In genomic region chr15:55593019-55593418, GRCh38 we compare ENCODE assay signal across 9 cellular contexts. TPM values are rescaled to one million over a fixed set of nuclear protein-coding genes. Genes with fewer than 3 reads are reported as not detected.
DNase-seq lines count a peak whose midpoint lies in the region; ATAC-seq and TF ChIP-seq lines count a peak whose summit lies in the region.
"Not testable (repeated sequence)": the region's sequence is repeated elsewhere in the genome, so short reads cannot be mapped to it uniquely, and the experiment has no call there.
"Had no signal": no experiment of that assay in that cellular context is flagged by ENCODE, and none has a peak within 500 bp of the region (broad histone marks: within the 10 kb centered on the region; RNA-seq: fewer than 3 reads in every experiment).

No MANE protein-coding gene starts in this region.

- not testable (repeated sequence) for H3K36me3 Mint-ChIP-seq in nephron (ENCODE audit: low read depth); neural crest cell (ENCODE audit: low read depth)

- not testable (repeated sequence) for TF ChIP-seq CTCF in HEK293 (tag by site-specific recombination; IDR thresholded peaks at IDR 0.05); OCI-LY3 (IDR thresholded peaks at IDR 0.05; ENCODE audit: low read depth, low read length); nephron (IDR thresholded peaks at IDR 0.05; ENCODE audit: unreplicated experiment in 3 of 3); neural crest cell (conservative IDR thresholded peaks at IDR 0.05)

- H3K79me2 ChIP-seq in OCI-LY3 (ENCODE audit: low read length), result not testable (repeated sequence)

- peak overlapping the region; percentile 60 for H3K4me2 ChIP-seq in OCI-LY3 (ENCODE audit: low read length)

- H3K4me1 Mint-ChIP-seq in nephron, neural crest cell: not testable (repeated sequence)

- not testable (repeated sequence) for H3K27ac Mint-ChIP-seq in nephron; neural crest cell (ENCODE audit: unreplicated experiment)

- not testable (repeated sequence) for H3K9ac ChIP-seq in OCI-LY3 (ENCODE audit: low read length)

- ATAC-seq in SK-N-SH treated with all-trans-retinoic acid at 6 μM for 48 hours, result not testable (repeated sequence)

- not testable (repeated sequence) for H3K27ac ChIP-seq in HEK293 (ENCODE audit: extremely low read depth, low read depth, low read length)
- peak overlapping the region; percentile 84 for H3K27ac ChIP-seq in OCI-LY3 (ENCODE audit: low read length)

- not testable (repeated sequence) for H3K27me3 ChIP-seq in OCI-LY3 (ENCODE audit: low read depth, low read length)

- DNase-seq in neural crest cell (ENCODE audit: low read depth, low spot score), result not testable (repeated sequence)

- POLR2A ChIA-PET in HEK293 (lab: Yijun Ruan, JAX), result not testable (repeated sequence)

- not testable (repeated sequence) for H2AFZ ChIP-seq in OCI-LY3 (ENCODE audit: low read depth, low read length)

- H3K4me3 Mint-ChIP-seq in nephron (peak overlapping the region in 2 of 3 experiments; percentile 10 to 18), neural crest cell (peak overlapping the region; percentile 36)

- not testable (repeated sequence) for H3K9me3 Mint-ChIP-seq in nephron, neural crest cell

- not testable (repeated sequence) for H3K9me3 ChIP-seq in HEK293 (ENCODE audit: control insufficient read depth, insufficient read depth, low read depth, low read length); OCI-LY3 (ENCODE audit: insufficient read depth, low read length)

- not testable (repeated sequence) for H3K4me3 ChIP-seq in HEK293 (ENCODE audit: low read depth, low read length)
- H3K4me3 ChIP-seq in OCI-LY3 (ENCODE audit: low read length), result peak overlapping the region; percentile 47

- H3K27me3 Mint-ChIP-seq in nephron (ENCODE audit: low read depth); neural crest cell (ENCODE audit: low read depth): not testable (repeated sequence)

- H3K36me3 ChIP-seq in HEK293 (ENCODE audit: control insufficient read depth in 2 of 2, insufficient read depth in 1 of 2, low read length in 2 of 2); OCI-LY3 (replicated peaks; ENCODE audit: low read depth, low read length): not testable (repeated sequence)

- H4K20me1 ChIP-seq in OCI-LY3 (ENCODE audit: insufficient read depth, low read length), result not testable (repeated sequence)

- CTCF ChIA-PET in HEK293 (lab: Yijun Ruan, JAX), result interaction anchor here (0.5 kb wide), 1 partner anchor 153 kb away, joined by 4 read pairs; no protein-coding TSS in a partner anchor

- H3K4me1 ChIP-seq in HEK293 (ENCODE audit: control insufficient read depth, insufficient read depth, low read length), result not testable (repeated sequence)
- H3K4me1 ChIP-seq in OCI-LY3 (ENCODE audit: low read length), result peaks cover 63% of the 10 kb centered on the region

TF ChIP-seq in HEK293, 187 proteins besides CTCF, POLR2A, EP300 and RAD21:
- TF ChIP-seq ZNF146 (tag by site-specific recombination; IDR thresholded peaks at IDR 0.05) (peak; percentile 73), ZNF580 (tag by site-specific recombination; IDR thresholded peaks at IDR 0.05) (peak; percentile 70; the same call in 1 of the 2 replicates)

TF ChIP-seq in SK-N-SH treated with all-trans-retinoic acid at 6 μM for 48 hours, 23 proteins besides CTCF, POLR2A, EP300 and RAD21:
- TF ChIP-seq ZNF8 (CRISPR knock-in tag; IDR thresholded peaks at IDR 0.05), result peak; percentile 43; the same call in 1 of the 2 replicates

RNA-seq across cellular contexts. Expression of gene PYGO1, which starts 4.9 kb away (rescaled TPM):
- total RNA-seq in neural crest cell, result 32.2 and 35.4 TPM in 2 replicates
- total RNA-seq: CD4-positive, alpha-beta memory T cell; CD4-positive, alpha-beta T cell; CD4-positive, CD25-positive, alpha-beta regulatory T cell; CD8-positive, alpha-beta T cell had no signal
